11 cellular contexts compared by ENCODE assay signal in the genomic region with DNA sequence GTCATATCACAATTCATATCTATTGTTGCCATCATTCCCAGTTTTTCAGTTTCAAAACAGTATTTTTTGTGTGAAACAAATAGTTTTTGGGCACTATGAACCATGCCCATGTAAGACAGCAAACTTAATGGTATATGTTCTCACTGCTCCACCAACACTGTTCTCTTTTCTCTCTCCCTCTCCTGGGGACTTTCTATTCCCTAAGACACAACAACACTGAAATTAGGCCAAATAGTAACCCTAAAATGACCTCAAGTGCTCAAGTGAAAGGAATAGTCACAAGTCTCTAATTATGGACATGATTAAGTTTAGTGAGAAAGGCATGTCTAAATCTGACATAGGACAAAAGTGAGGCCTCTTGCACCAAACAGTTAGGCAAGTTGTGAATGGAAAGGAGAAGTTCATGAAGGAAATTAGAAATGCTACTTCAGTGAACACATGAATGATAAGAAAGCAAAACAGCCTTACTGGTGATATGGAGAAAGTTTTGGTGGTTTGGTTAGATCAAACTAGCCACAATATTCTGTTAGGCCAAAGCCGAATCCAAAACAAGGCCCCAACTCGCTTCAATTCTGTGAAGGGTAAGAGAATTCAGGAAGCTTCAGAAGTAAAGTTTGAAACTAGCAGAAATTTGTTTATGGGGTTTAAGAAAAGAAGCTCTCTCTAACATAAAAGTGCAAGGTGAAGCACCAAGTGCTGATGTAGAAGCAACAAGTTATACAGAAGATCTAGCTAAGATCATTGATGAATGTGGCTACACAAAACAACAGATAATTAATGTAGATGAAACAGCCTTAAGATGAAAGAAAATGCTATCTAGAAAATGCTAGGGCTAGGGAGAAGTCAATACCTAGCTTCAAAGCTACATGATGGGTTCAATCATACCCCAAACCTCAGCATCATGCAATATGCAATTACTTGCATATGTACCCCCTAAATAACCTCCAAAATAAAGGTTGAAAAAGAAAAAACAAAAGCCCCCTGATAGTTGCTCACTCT.
DNase-seq lines count a peak whose midpoint lies in the region; ATAC-seq and TF ChIP-seq lines count a peak whose summit lies in the region.
"Had no signal": no experiment of that assay in that cellular context is flagged by ENCODE, and none has a peak within 500 bp of the region (broad histone marks: within the 10 kb centered on the region; RNA-seq: fewer than 3 reads in every experiment).

No MANE protein-coding gene starts in this region.

- no peak overlapping the region for H3K4me3 ChIP-seq in lower lobe of right lung

- peak; percentile 7 for DNase-seq in SKM-1 (lab: John Stamatoyannopoulos, UW; ENCODE audit: unreplicated experiment)
- no peak for DNase-seq in lower lobe of right lung
- DNase-seq in stimulated activated CD4-positive, alpha-beta T cell treated with anti-CD3 and anti-CD28 coated beads, Interleukin-2, amount 100 ng/mL, for 24 hours: no peak
- no peak for DNase-seq in HFFc6
- DNase-seq: erythroblast, NCI-H1930 had no signal

- H3K27me3 ChIP-seq in lower lobe of right lung (ENCODE audit: low read depth): no peaks in the 10 kb centered on the region

- no peak overlapping the region for H3K27ac Mint-ChIP-seq in HFFc6
- H3K27ac Mint-ChIP-seq: brain had no signal

- H3K4me1 Mint-ChIP-seq in HFFc6 (ENCODE audit: low read depth): no peaks in the 10 kb centered on the region

- peaks cover 3% of the 10 kb centered on the region for H3K27me3 Mint-ChIP-seq in HFFc6 (ENCODE audit: insufficient read depth)
- H3K27me3 Mint-ChIP-seq: brain had no signal

- intact Hi-C loops in lower lobe of right lung (cut with DNase I): no loop called here

- peak; percentile 60 for ATAC-seq in GM18511 (IDR thresholded peaks at IDR 0.05; ENCODE audit: unreplicated experiment)
- ATAC-seq in HG02759 (IDR thresholded peaks at IDR 0.05; ENCODE audit: unreplicated experiment): peak; percentile 58
- ATAC-seq in lower lobe of right lung: peak; percentile 17 to 32
- ATAC-seq in GM19467 (IDR thresholded peaks at IDR 0.05; ENCODE audit: unreplicated experiment): no peak
- ATAC-seq in GM18870 (IDR thresholded peaks at IDR 0.05; ENCODE audit: unreplicated experiment): no peak

- H3K9me3 ChIP-seq in lower lobe of right lung: no peaks in the 10 kb centered on the region

- no peak for TF ChIP-seq CTCF in lower lobe of right lung (IDR thresholded peaks at IDR 0.05)
- TF ChIP-seq CTCF in HFFc6 (IDR thresholded peaks at IDR 0.05): no peak

- H3K36me3 ChIP-seq in lower lobe of right lung: no peaks in the 10 kb centered on the region

- H3K27ac ChIP-seq in lower lobe of right lung: no peak overlapping the region

- H3K4me1 ChIP-seq in lower lobe of right lung: no peaks in the 10 kb centered on the region

- H3K9me3 Mint-ChIP-seq in HFFc6: peaks cover 24% of the 10 kb centered on the region

- no peak overlapping the region for H3K4me3 Mint-ChIP-seq in HFFc6
- H3K4me3 Mint-ChIP-seq: brain had no signal

- H3K36me3 Mint-ChIP-seq in HFFc6 (ENCODE audit: low read depth): peaks cover 46% of the 10 kb centered on the region

Comparison
In these comparisons a context has a peak if more than half of its experiments do, and no peak if none do; other contexts are left out.
1. ATAC-seq: peak in GM18511 (single experiment), HG02759 (single experiment) and lower lobe of right lung (2 of 2); none in GM19467 (single experiment) and GM18870 (single experiment).